Comparison of ENCODE assay signal across 7 cellular contexts in the genomic region with DNA sequence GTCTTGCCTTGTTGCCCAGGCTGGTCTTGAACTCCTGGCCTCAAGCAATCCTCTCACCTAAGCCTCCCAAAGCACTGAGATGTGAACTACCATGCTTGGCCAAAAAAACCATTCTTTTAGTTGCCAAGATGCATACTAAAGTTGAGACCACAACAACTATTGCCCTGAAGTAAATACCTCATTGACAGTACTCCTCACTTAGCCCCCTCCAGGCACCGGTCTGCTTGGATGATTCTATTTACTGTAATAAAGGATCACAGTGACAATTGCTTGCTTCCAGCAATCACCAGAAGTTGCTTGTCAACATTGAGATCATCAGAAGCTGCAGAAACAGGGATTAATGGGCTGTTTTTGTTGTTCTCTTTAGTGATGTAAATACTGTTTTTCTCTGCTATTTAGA.
DNase-seq lines count a peak whose midpoint lies in the region; ATAC-seq, FAIRE-seq and TF ChIP-seq lines count a peak whose summit lies in the region.
"Not testable (repeated sequence)": the region's sequence is repeated elsewhere in the genome, so short reads cannot be mapped to it uniquely, and the experiment has no call there.

No MANE protein-coding gene starts in this region.

- not testable (repeated sequence) for H3K36me3 ChIP-seq in OCI-LY7 (ENCODE audit: insufficient read depth, low read length); GM12878 (ENCODE audit: control insufficient read depth in 2 of 2, insufficient read depth in 2 of 2, low read length in 1 of 2)

- BruUV-seq in OCI-LY7 (replicated peaks; lab: Mats Ljungman, UMichigan); GM12878 (replicated peaks; lab: Mats Ljungman, UMichigan): not testable (repeated sequence)

- TF ChIP-seq RAD21 in GM12878 (IDR thresholded peaks at IDR 0.05; ENCODE audit: insufficient read depth, low read depth, low read length): not testable (repeated sequence)

- H3K27me3 Mint-ChIP-seq in memory B cell; stimulated activated memory B cell treated with anti-CD40 and anti-IgM and Interleukin-4, amounts not matched to agents 10 μg/mL and 1 μg/mL and 100 μg/mL, for 72 hours: not testable (repeated sequence)

- not testable (repeated sequence) for H3K36me3 Mint-ChIP-seq in memory B cell; stimulated activated memory B cell treated with anti-CD40 and anti-IgM and Interleukin-4, amounts not matched to agents 10 μg/mL and 1 μg/mL and 100 μg/mL, for 72 hours

- TF ChIP-seq CTCF in OCI-LY7 (conservative IDR thresholded peaks at IDR 0.05; ENCODE audit: low read length); GM12878 (IDR thresholded peaks at IDR 0.05 in 2 of 3, conservative IDR thresholded peaks at IDR 0.05 in 1 of 3; ENCODE audit: control insufficient read depth in 2 of 3, extremely low read depth in 1 of 3, insufficient read depth in 1 of 3, low read depth in 3 of 3, low read length in 3 of 3): not testable (repeated sequence)

- peak overlapping the region; percentile 90 for H3K27ac ChIP-seq in OCI-LY7 (ENCODE audit: low read depth, low read length, poor library complexity, severe bottlenecking)
- 0 out of 2 replicates have a peak overlapping the region, but pooled peaks have one; percentile 6 for H3K27ac ChIP-seq in GM12878 (ENCODE audit: control insufficient read depth, insufficient read depth)

- in situ Hi-C loops in GM12878 (cut with MboI): not testable (repeated sequence)

- TF ChIP-seq POLR2A in GM12878 (IDR thresholded peaks at IDR 0.05; ENCODE audit: low read depth, low read length): not testable (repeated sequence)

- SMC1A ChIA-PET in GM12878 (lab: Charles Lee; ENCODE audit: uncharacterized antibody, unreplicated experiment): not testable (repeated sequence)

- 43% methylated on average over 1 of the region's 1 CpG for WGBS in GM12878 (ENCODE audit: insufficient coverage, insufficient replicate concordance, low lambda C conversion rate, missing lambda C conversion rate)

- not testable (repeated sequence) for ATAC-seq in GM12878; memory B cell (ENCODE audit: low read depth); stimulated activated memory B cell treated with anti-CD40 and anti-IgM and Interleukin-4, amounts not matched to agents 10 μg/mL and 1 μg/mL and 100 μg/mL, for 72 hours

- not testable (repeated sequence) for H3K9me3 Mint-ChIP-seq in memory B cell; stimulated activated memory B cell treated with anti-CD40 and anti-IgM and Interleukin-4, amounts not matched to agents 10 μg/mL and 1 μg/mL and 100 μg/mL, for 72 hours

- peak; percentile 56 for DNase-seq in ELF-1 (ENCODE audit: low read depth, low spot score)
- DNase-seq in NAMALWA (ENCODE audit: low spot score): peak; percentile 2
- DNase-seq in NCI-H748 (lab: John Stamatoyannopoulos, UW; ENCODE audit: unreplicated experiment): peak; percentile 76
- DNase-seq in OCI-LY7 (ENCODE audit: low spot score): peak; percentile 15
- DNase-seq in GM12878 (ENCODE audit: low read depth, low spot score); memory B cell (ENCODE audit: low spot score in 2 of 2): not testable (repeated sequence)

- H3K4me2 ChIP-seq in OCI-LY7 (ENCODE audit: low read length): peak overlapping the region; percentile 45; the same call in 1 of the 2 replicates
- H3K4me2 ChIP-seq in GM12878 (ENCODE audit: control insufficient read depth, insufficient read depth): not testable (repeated sequence)

- H3K4me3 Mint-ChIP-seq in memory B cell: peak overlapping the region; percentile 4
- not testable (repeated sequence) for H3K4me3 Mint-ChIP-seq in stimulated activated memory B cell treated with anti-CD40 and anti-IgM and Interleukin-4, amounts not matched to agents 10 μg/mL and 1 μg/mL and 100 μg/mL, for 72 hours

- H3K9me3 ChIP-seq in OCI-LY7 (ENCODE audit: low read length); GM12878 (replicated peaks; ENCODE audit: control insufficient read depth, insufficient read depth, low read length): not testable (repeated sequence)

- not testable (repeated sequence) for TF ChIP-seq EP300 in GM12878 (IDR thresholded peaks at IDR 0.05; ENCODE audit: borderline replicate concordance in 1 of 2, control insufficient read depth in 1 of 2, low read depth in 2 of 2, low read length in 2 of 2)

- not testable (repeated sequence) for H3K27me3 ChIP-seq in GM12878 (replicated peaks in 1 of 2; ENCODE audit: control insufficient read depth in 2 of 2, insufficient read depth in 2 of 2, low read length in 1 of 2)

- peaks cover 37% of the 10 kb centered on the region for H3K4me1 Mint-ChIP-seq in memory B cell
- peaks cover 48% of the 10 kb centered on the region for H3K4me1 Mint-ChIP-seq in stimulated activated memory B cell treated with anti-CD40 and anti-IgM and Interleukin-4, amounts not matched to agents 10 μg/mL and 1 μg/mL and 100 μg/mL, for 72 hours

- H3K4me3 ChIP-seq in OCI-LY7 (ENCODE audit: low read depth, low read length, poor library complexity, severe bottlenecking); GM12878: not testable (repeated sequence)

- CTCF ChIA-PET in OCI-LY7 (lab: Charles Lee; ENCODE audit: unreplicated experiment); GM12878 (lab: Yijun Ruan, JAX): not testable (repeated sequence)

- H2AFZ ChIP-seq in OCI-LY7 (ENCODE audit: low read length): peak overlapping the region; percentile 69; the same call in 1 of the 2 replicates
- H2AFZ ChIP-seq in GM12878 (ENCODE audit: control insufficient read depth, low read depth, low read length): not testable (repeated sequence)

- POLR2A ChIA-PET in OCI-LY7 (lab: Charles Lee); GM12878 (lab: Charles Lee): not testable (repeated sequence)

- H3K27ac Mint-ChIP-seq in memory B cell: peak overlapping the region; percentile 84
- peak overlapping the region; percentile 87 for H3K27ac Mint-ChIP-seq in stimulated activated memory B cell treated with anti-CD40 and anti-IgM and Interleukin-4, amounts not matched to agents 10 μg/mL and 1 μg/mL and 100 μg/mL, for 72 hours

- H4K20me1 ChIP-seq in OCI-LY7 (ENCODE audit: insufficient read depth, low read length); GM12878 (ENCODE audit: control insufficient read depth, insufficient read depth): not testable (repeated sequence)

- H3K9me2 ChIP-seq in OCI-LY7 (ENCODE audit: insufficient read depth, low read length): not testable (repeated sequence)

- intact Hi-C loops in OCI-LY7 (cut with micrococcal nuclease; ENCODE audit: unreplicated experiment); GM12878 (cut with micrococcal nuclease; ENCODE audit: unreplicated experiment): not testable (repeated sequence)

- H3K4me1 ChIP-seq in OCI-LY7 (ENCODE audit: insufficient read depth, low read length, poor library complexity, severe bottlenecking) (peaks cover 50% of the 10 kb centered on the region), GM12878 (ENCODE audit: control insufficient read depth, insufficient read depth, low read length) (peaks cover 18% of the 10 kb centered on the region)

- H3K79me2 ChIP-seq in OCI-LY7 (ENCODE audit: insufficient read depth, low read depth, low read length); GM12878 (ENCODE audit: control insufficient read depth, insufficient read depth, low read length): not testable (repeated sequence)

- not testable (repeated sequence) for FAIRE-seq in GM12878 (lab: Jason Lieb, UNC)

- RAD21 ChIA-PET in GM12878 (lab: Charles Lee; ENCODE audit: unreplicated experiment): not testable (repeated sequence)

- H3K9ac ChIP-seq in GM12878 (ENCODE audit: control insufficient read depth, insufficient read depth, low read length): not testable (repeated sequence)
